In the genomic region with DNA sequence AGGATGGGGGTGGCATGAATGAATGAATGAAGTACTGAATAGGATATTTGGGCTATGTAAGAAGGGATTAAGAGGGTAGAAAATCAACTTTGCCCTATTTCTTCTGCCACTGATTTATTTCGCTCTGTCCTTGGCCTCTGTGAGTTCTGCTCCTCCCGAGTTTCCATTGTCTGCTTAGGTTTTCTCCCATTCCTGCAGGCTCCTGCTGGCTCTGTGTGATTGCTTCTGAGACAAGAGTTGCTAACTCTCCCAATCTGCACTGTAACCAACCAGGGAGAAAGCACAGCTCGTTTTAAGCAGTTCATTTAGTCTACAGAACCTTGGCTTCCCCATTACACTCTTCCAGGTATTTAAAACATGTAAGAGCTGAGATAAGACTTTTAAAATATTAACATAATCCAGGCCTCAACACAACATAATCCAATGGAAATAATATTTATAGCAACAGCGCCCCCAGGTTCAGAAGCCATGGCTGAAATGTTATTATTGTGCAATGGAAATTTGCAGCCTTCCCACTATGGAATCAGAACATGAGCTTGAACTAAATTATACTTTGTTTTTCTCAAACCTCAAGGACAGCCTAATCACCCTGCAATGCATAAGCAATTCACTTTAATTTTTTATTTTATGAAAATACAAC, we compare ENCODE assay signal across 20 cellular contexts.
DNase-seq lines count a peak whose midpoint lies in the region; ATAC-seq and TF ChIP-seq lines count a peak whose summit lies in the region.
"Had no signal": no experiment of that assay in that cellular context is flagged by ENCODE, and none has a peak within 500 bp of the region (broad histone marks: within the 10 kb centered on the region; RNA-seq: fewer than 3 reads in every experiment).

No MANE protein-coding gene starts in this region.

- H3K4me1 ChIP-seq in gastroesophageal sphincter (peaks cover 0 to 27% (median 6%) of the 10 kb centered on the region in 3 donors), testis (peaks cover 31% of the 10 kb centered on the region)

- TF ChIP-seq CTCF in gastroesophageal sphincter (IDR thresholded peaks at IDR 0.05) (peak in 3 of 4 experiments; percentile 22 to 50 (median 27)), testis (IDR thresholded peaks at IDR 0.05) (peak in 2 of 3 experiments; percentile 41 to 45)

- H3K27ac ChIP-seq in gastroesophageal sphincter: peak overlapping the region; percentile 50 to 77 (median 53)
- peak overlapping the region; percentile 42 to 63 for H3K27ac ChIP-seq in testis
- H3K27ac ChIP-seq: BLaER1 treated with 17β-estradiol and CSF1 and Interleukin-3, amounts not matched to agents 10 nM and 100 nM; coronary artery; left ventricle myocardium inferior; skin epidermis had no signal

- H3K36me3 ChIP-seq in gastroesophageal sphincter (no peaks in the 10 kb centered on the region), testis (ENCODE audit: low read depth, missing control alignments) (no peaks in the 10 kb centered on the region)
- H3K36me3 ChIP-seq: BLaER1 treated with 17β-estradiol and CSF1 and Interleukin-3, amounts not matched to agents 10 nM and 100 nM; left ventricle myocardium inferior had no signal

- intact Hi-C loops in testis (cut with DNase I; ENCODE audit: low total_unique reads): no loop called here

- H3K4me3 ChIP-seq in gastroesophageal sphincter: no peak overlapping the region
- H3K4me3 ChIP-seq in testis: no peak overlapping the region
- H3K4me3 ChIP-seq: BLaER1 treated with 17β-estradiol and CSF1 and Interleukin-3, amounts not matched to agents 10 nM and 100 nM; coronary artery; left ventricle myocardium inferior; skin epidermis had no signal

- TF ChIP-seq EP300 in gastroesophageal sphincter (IDR thresholded peaks at IDR 0.05): no peak

- H3K27me3 ChIP-seq in gastroesophageal sphincter (no peaks in the 10 kb centered on the region), testis (no peaks in the 10 kb centered on the region)
- H3K27me3 ChIP-seq: BLaER1 treated with 17β-estradiol and CSF1 and Interleukin-3, amounts not matched to agents 10 nM and 100 nM had no signal

- H3K9me3 ChIP-seq in gastroesophageal sphincter (no peaks in the 10 kb centered on the region), testis (no peaks in the 10 kb centered on the region)
- H3K9me3 ChIP-seq: left ventricle myocardium inferior had no signal

- DNase-seq in NCI-H82 (lab: John Stamatoyannopoulos, UW) (peak; percentile 12), NCI-H82 treated with DMSO at 0.1 percent for 48 hours (lab: John Stamatoyannopoulos, UW; ENCODE audit: unreplicated experiment) (no peak), amniotic epithelial cell (ENCODE audit: low read depth) (peak; percentile 61), testis (peak; percentile 68), iPS-NIHi11 (ENCODE audit: low spot score) (no peak), NCI-H146 treated with DMSO at 0.1 percent for 48 hours (lab: John Stamatoyannopoulos, UW; ENCODE audit: unreplicated experiment) (no peak), iPS-NIHi7 (ENCODE audit: extremely low spot score) (no peak)
- DNase-seq: 8988T; activated naive CD4-positive, alpha-beta T cell treated with Interleukin-2 at 50 U/mL for 16 hours; GDM1; Kasumi-1; left ventricle myocardium inferior; NCI-H1436 treated with DMSO at 0.1 percent for 48 hours; stimulated activated CD8-positive, alpha-beta memory T cell treated with anti-CD3 and anti-CD28 coated beads, Interleukin-4, amount 100 ng/mL, for 48 hours; T-helper 1 cell had no signal

- ATAC-seq in gastroesophageal sphincter: peak; percentile 34
- ATAC-seq: Right ventricle myocardium inferior had no signal

- 29 to 34% methylated on average over 3 to 4 of the region's 4 CpGs for WGBS in gastroesophageal sphincter (ENCODE audit: low coverage in 1 of 2), 2 donors
- WGBS in testis, 2 donors: 37 to 44% methylated on average over 4 of the region's 4 CpGs

- TF ChIP-seq POLR2A in gastroesophageal sphincter (IDR thresholded peaks at IDR 0.05) (no peak), testis (IDR thresholded peaks at IDR 0.05) (no peak)

Comparison
In these comparisons a context has a peak if more than half of its experiments do, and no peak if none do; other contexts are left out.
1. DNase-seq: peak in NCI-H82 (single experiment), amniotic epithelial cell (single experiment) and testis (single experiment); none in NCI-H82 treated with DMSO at 0.1 percent for 48 hours (single experiment), iPS-NIHi11 (single experiment), NCI-H146 treated with DMSO at 0.1 percent for 48 hours (single experiment) and iPS-NIHi7 (single experiment).